ENCODE assay signal across 28 cellular contexts in genomic region chr21:45155910-45156309, GRCh38.
A peak's percentile ranks its signal among the peaks of the same experiment; 100 is the strongest.
DNase-seq lines count a peak whose midpoint lies in the region; ATAC-seq, FAIRE-seq and TF ChIP-seq lines count a peak whose summit lies in the region.
"Had no signal": no experiment of that assay in that cellular context is flagged by ENCODE, and none has a peak within 500 bp of the region (broad histone marks: within the 10 kb centered on the region; RNA-seq: fewer than 3 reads in every experiment).

No MANE protein-coding gene starts in this region.

- no peaks in the 10 kb centered on the region for H3K27me3 Mint-ChIP-seq in activated CD4-positive, alpha-beta T cell treated with anti-CD3 and anti-CD28 coated beads, Interleukin-2, amount 10 ng/mL, durations not matched to agents 7 days and 5 days
- no peaks in the 10 kb centered on the region for H3K27me3 Mint-ChIP-seq in astrocyte (ENCODE audit: low read depth, unreplicated experiment)
- H3K27me3 Mint-ChIP-seq: CD4-positive, alpha-beta T cell had no signal

- POLR2A ChIA-PET in activated CD4-positive, alpha-beta T cell treated with anti-CD3 and anti-CD28 coated beads, Interleukin-2, amount 10 ng/mL, durations not matched to agents 7 days and 5 days (lab: Charles Lee): no interaction called here
- POLR2A ChIA-PET in HepG2 (lab: Yijun Ruan, JAX): no interaction called here

- intact Hi-C loops in HepG2 (cut with micrococcal nuclease; ENCODE audit: unreplicated experiment) (no loop called here), testis (cut with DNase I; ENCODE audit: low total_unique reads) (no loop called here)

- DNase-seq in activated CD4-positive, alpha-beta T cell treated with anti-CD3 and anti-CD28 coated beads, Interleukin-2, amount 10 ng/mL, durations not matched to agents 7 days and 5 days: peak; percentile 3
- no peak for DNase-seq in activated CD4-positive, alpha-beta T cell treated with anti-CD3 and anti-CD28 coated beads for 48 hours
- DNase-seq in astrocyte (ENCODE audit: low read depth) (no peak), HepG2 (ENCODE audit: low spot score) (no peak), testis (peak; percentile 9)
- DNase-seq: ACHN; Caco-2; CD4-positive, alpha-beta T cell; DMS 273 treated with DMSO at 0.1 percent for 48 hours; DMS79 treated with DMSO at 0.1 percent for 48 hours; HFFc6; NCI-H1092 treated with DMSO at 0.1 percent for 48 hours; NCI-H1436 treated with DMSO at 0.1 percent for 48 hours; NCI-H2029; NCI-H226; NCI-H510A treated with DMSO at 0.1 percent for 48 hours; NCI-H82; SJCRH30 had no signal

- no peak for TF ChIP-seq RAD21 in HepG2 (CRISPR knock-in tag; IDR thresholded peaks at IDR 0.05)

- CTCF ChIA-PET in activated CD4-positive, alpha-beta T cell treated with anti-CD3 and anti-CD28 coated beads, Interleukin-2, amount 10 ng/mL, durations not matched to agents 7 days and 5 days (lab: Charles Lee): no interaction called here
- CTCF ChIA-PET in HepG2 (lab: Yijun Ruan, JAX; ENCODE audit: low intra/inter-chr PET ratio, low total read pairs): no interaction called here

- H3K9me3 ChIP-seq in astrocyte (ENCODE audit: insufficient read depth, low read depth, low read length) (no peaks in the 10 kb centered on the region), HepG2 (ENCODE audit: low read length) (no peaks in the 10 kb centered on the region), testis (no peaks in the 10 kb centered on the region)
- H3K9me3 ChIP-seq: Caco-2, Peyer's patch, SJCRH30 had no signal

- H3K4me3 ChIP-seq in astrocyte (ENCODE audit: insufficient read depth, low read depth, low read length) (no peak overlapping the region), HepG2 (replicated peaks in 1 of 3; ENCODE audit: insufficient read depth in 1 of 3, low read depth in 2 of 3, low read length in 3 of 3) (no peak overlapping the region), testis (no peak overlapping the region)
- H3K4me3 ChIP-seq: BLaER1, Peyer's patch, SJCRH30 had no signal

- FAIRE-seq in astrocyte (lab: Jason Lieb, UNC) (peak; percentile 92), HepG2 (lab: Jason Lieb, UNC) (no peak)
- FAIRE-seq: GM18507, H54 had no signal

- in situ Hi-C loops in HepG2 (cut with HindIII; ENCODE audit: extremely low pct_ligation_motif_present, low pct_unique_long_range_greater_than_20kb): no loop called here

- peaks cover 6% of the 10 kb centered on the region for H3K36me3 Mint-ChIP-seq in activated CD4-positive, alpha-beta T cell treated with anti-CD3 and anti-CD28 coated beads, Interleukin-2, amount 10 ng/mL, durations not matched to agents 7 days and 5 days (ENCODE audit: low read depth)
- peaks cover 2% of the 10 kb centered on the region for H3K36me3 Mint-ChIP-seq in astrocyte (ENCODE audit: low read depth, unreplicated experiment)

- no peak overlapping the region for H3K4me3 Mint-ChIP-seq in activated CD4-positive, alpha-beta T cell treated with anti-CD3 and anti-CD28 coated beads, Interleukin-2, amount 10 ng/mL, durations not matched to agents 7 days and 5 days
- no peak overlapping the region for H3K4me3 Mint-ChIP-seq in astrocyte (ENCODE audit: unreplicated experiment)
- H3K4me3 Mint-ChIP-seq: CD4-positive, alpha-beta T cell; HFFc6 had no signal

- H3K4me1 ChIP-seq in astrocyte (ENCODE audit: insufficient read depth, low read length) (peaks cover 35% of the 10 kb centered on the region), HepG2 (ENCODE audit: insufficient read depth, low read length) (no peaks in the 10 kb centered on the region), testis (no peaks in the 10 kb centered on the region)
- H3K4me1 ChIP-seq: Caco-2 had no signal

- no peaks in the 10 kb centered on the region for H3K79me2 ChIP-seq in astrocyte (ENCODE audit: insufficient read depth, low read length)
- no peaks in the 10 kb centered on the region for H3K79me2 ChIP-seq in HepG2 (ENCODE audit: insufficient read depth, low read length)

- TF ChIP-seq POLR2A in HepG2 (IDR thresholded peaks at IDR 0.05; ENCODE audit: insufficient read depth in 1 of 2, low read depth in 2 of 2, low read length in 2 of 2) (no peak), testis (IDR thresholded peaks at IDR 0.05) (no peak)

- no peak overlapping the region for H3K27ac Mint-ChIP-seq in activated CD4-positive, alpha-beta T cell treated with anti-CD3 and anti-CD28 coated beads, Interleukin-2, amount 10 ng/mL, durations not matched to agents 7 days and 5 days
- no peak overlapping the region for H3K27ac Mint-ChIP-seq in astrocyte (ENCODE audit: unreplicated experiment)
- H3K27ac Mint-ChIP-seq: HFFc6 had no signal

- TF ChIP-seq CTCF in astrocyte (IDR thresholded peaks at IDR 0.05; ENCODE audit: insufficient read depth, low read depth, low read length) (no peak), HepG2 (CRISPR knock-in tag; IDR thresholded peaks at IDR 0.05) (no peak), testis (IDR thresholded peaks at IDR 0.05) (no peak)

- no peaks in the 10 kb centered on the region for H3K27me3 ChIP-seq in astrocyte (ENCODE audit: insufficient read depth, low read length)
- H3K27me3 ChIP-seq in HepG2 (ENCODE audit: control insufficient read depth in 1 of 2, insufficient read depth in 2 of 2, low read length in 2 of 2): no peaks in the 10 kb centered on the region
- no peaks in the 10 kb centered on the region for H3K27me3 ChIP-seq in testis
- H3K27me3 ChIP-seq: BLaER1, Peyer's patch, SJCRH30 had no signal

- H2AFZ ChIP-seq in astrocyte (ENCODE audit: low read depth, low read length) (no peak overlapping the region), HepG2 (ENCODE audit: low read length) (no peak overlapping the region)

- H3K27ac ChIP-seq in astrocyte (ENCODE audit: low read depth, low read length) (no peak overlapping the region), HepG2 (ENCODE audit: extremely low read length, insufficient read depth, low read length) (no peak overlapping the region), testis (no peak overlapping the region)
- H3K27ac ChIP-seq: 22Rv1, BLaER1, HL-60, KMS-11, Peyer's patch, SJCRH30 had no signal

- H3K4me2 ChIP-seq in astrocyte (ENCODE audit: low read length): no peak overlapping the region
- no peak overlapping the region for H3K4me2 ChIP-seq in HepG2 (ENCODE audit: low read depth, low read length)
- H3K4me2 ChIP-seq: KMS-11 had no signal

- no peaks in the 10 kb centered on the region for H3K36me3 ChIP-seq in astrocyte (ENCODE audit: insufficient read depth, low read length)
- peaks cover 0 to 2% of the 10 kb centered on the region in 2 experiments; a peak in 1 of 5 replicates for H3K36me3 ChIP-seq in HepG2 (replicated peaks in 1 of 2; ENCODE audit: control insufficient read depth in 1 of 2, insufficient read depth in 2 of 2, low read length in 2 of 2)
- H3K36me3 ChIP-seq in testis (ENCODE audit: low read depth, missing control alignments): no peaks in the 10 kb centered on the region
- H3K36me3 ChIP-seq: Peyer's patch, SJCRH30 had no signal

- BruUV-seq in HepG2 (replicated peaks; lab: Mats Ljungman, UMichigan): no TSS peak

- H3K9ac ChIP-seq in astrocyte (ENCODE audit: low read length) (no peak overlapping the region), HepG2 (ENCODE audit: insufficient read depth, low read depth, low read length) (no peak overlapping the region)
- H3K9ac ChIP-seq: BLaER1, KMS-11 had no signal

- peaks cover 44% of the 10 kb centered on the region for H3K4me1 Mint-ChIP-seq in activated CD4-positive, alpha-beta T cell treated with anti-CD3 and anti-CD28 coated beads, Interleukin-2, amount 10 ng/mL, durations not matched to agents 7 days and 5 days
- H3K4me1 Mint-ChIP-seq in astrocyte (ENCODE audit: low read depth, unreplicated experiment): peaks cover 45% of the 10 kb centered on the region

- ATAC-seq in HepG2: no peak
- ATAC-seq in GM18519 (IDR thresholded peaks at IDR 0.05; ENCODE audit: low FRiP score, unreplicated experiment): no peak
- no peak for ATAC-seq in HG03571 (IDR thresholded peaks at IDR 0.05; ENCODE audit: unreplicated experiment)
- no peak for ATAC-seq in HG03460 (IDR thresholded peaks at IDR 0.05; ENCODE audit: unreplicated experiment)

- no peaks in the 10 kb centered on the region for H3K9me3 Mint-ChIP-seq in activated CD4-positive, alpha-beta T cell treated with anti-CD3 and anti-CD28 coated beads, Interleukin-2, amount 10 ng/mL, durations not matched to agents 7 days and 5 days
- no peaks in the 10 kb centered on the region for H3K9me3 Mint-ChIP-seq in astrocyte (ENCODE audit: unreplicated experiment)
- H3K9me3 Mint-ChIP-seq: CD4-positive, alpha-beta T cell; HFFc6 had no signal

- H4K20me1 ChIP-seq in astrocyte (ENCODE audit: insufficient read depth, low read length): no peaks in the 10 kb centered on the region
- no peaks in the 10 kb centered on the region for H4K20me1 ChIP-seq in HepG2 (ENCODE audit: insufficient read depth, low read length)

- TF ChIP-seq EP300 in HepG2 (IDR thresholded peaks at IDR 0.05; ENCODE audit: low read depth in 2 of 2, low read length in 2 of 2) (no peak), HepG2 (CRISPR knock-in tag; IDR thresholded peaks at IDR 0.05; ENCODE audit: borderline replicate concordance) (no peak)

TF ChIP-seq in HepG2, 621 proteins besides CTCF, POLR2A, EP300 and RAD21:
- 0 out of 2 replicates have a peak, but pooled peaks have one; percentile 50 for TF ChIP-seq NONO (IDR thresholded peaks at IDR 0.05)
- TF ChIP-seq NONO (CRISPR knock-in tag; conservative IDR thresholded peaks at IDR 0.05): no peak
- TF ChIP-seq ZNF792 (CRISPR knock-in tag; IDR thresholded peaks at IDR 0.05): no peak

Comparison
In these comparisons a context has a peak if more than half of its experiments do, and no peak if none do; other contexts are left out.
1. DNase-seq: peak in activated CD4-positive, alpha-beta T cell treated with anti-CD3 and anti-CD28 coated beads, Interleukin-2, amount 10 ng/mL, durations not matched to agents 7 days and 5 days (single experiment) and testis (single experiment); none in activated CD4-positive, alpha-beta T cell treated with anti-CD3 and anti-CD28 coated beads for 48 hours (single experiment), astrocyte (single experiment) and HepG2 (single experiment).